In the genomic region with DNA sequence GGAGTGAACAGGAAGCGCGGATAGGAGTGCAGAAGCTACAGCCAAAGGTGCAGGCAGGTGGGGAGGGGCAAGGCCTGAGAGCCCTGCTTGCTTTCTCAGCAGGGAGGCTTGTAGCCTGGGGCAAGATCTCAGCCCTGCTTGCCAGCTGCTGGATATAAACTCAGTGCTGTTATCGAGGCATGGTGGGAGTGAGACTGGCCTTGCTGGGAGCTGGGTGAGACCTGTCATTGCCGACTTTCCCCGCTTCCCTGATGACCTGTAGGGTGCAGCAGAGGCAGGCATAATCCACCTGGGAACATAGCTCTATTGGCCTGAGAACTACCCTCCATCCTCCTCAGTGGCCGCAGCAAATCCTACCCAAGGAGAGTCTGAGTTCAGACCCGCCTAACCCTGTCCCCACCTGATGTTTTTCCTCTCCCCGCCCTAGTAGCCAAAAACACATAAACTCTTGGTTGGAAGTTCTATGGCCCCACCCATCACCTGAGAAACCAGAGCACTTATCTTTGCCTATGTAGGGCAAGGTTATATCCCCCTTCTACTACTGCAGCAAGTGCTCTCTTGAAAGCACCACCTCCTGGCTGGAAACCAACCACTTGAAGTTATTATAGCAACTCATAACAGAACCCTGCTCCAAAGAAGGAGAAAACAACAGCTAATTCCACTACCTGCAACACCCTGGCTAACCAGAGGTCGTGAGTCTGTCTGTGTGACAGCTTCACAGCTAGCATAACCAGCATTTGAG, we compare ENCODE assay signal across 17 cellular contexts.
DNase-seq lines count a peak whose midpoint lies in the region; ATAC-seq and TF ChIP-seq lines count a peak whose summit lies in the region.
"Had no signal": no experiment of that assay in that cellular context is flagged by ENCODE, and none has a peak within 500 bp of the region (broad histone marks: within the 10 kb centered on the region; RNA-seq: fewer than 3 reads in every experiment).

No MANE protein-coding gene starts in this region.

- H3K27me3 ChIP-seq in HUES64 (ENCODE audit: insufficient read depth, low read length) (no peaks in the 10 kb centered on the region), sigmoid colon (no peaks in the 10 kb centered on the region)
- H3K27me3 ChIP-seq: gastrocnemius medialis, tibial nerve had no signal

- H3K36me3 ChIP-seq in HUES64 (ENCODE audit: insufficient read depth, low read length) (no peaks in the 10 kb centered on the region), mucosa of descending colon (ENCODE audit: low read depth) (no peaks in the 10 kb centered on the region), sigmoid colon (no peaks in the 10 kb centered on the region)
- H3K36me3 ChIP-seq: gastrocnemius medialis, tibial nerve had no signal

- TF ChIP-seq POLR2A in sigmoid colon (IDR thresholded peaks at IDR 0.05), result no peak

- H3K9ac ChIP-seq in HUES64 (ENCODE audit: low read depth, low read length), result 0 out of 2 replicates have a peak overlapping the region, but pooled peaks have one; percentile 9

- DNase-seq in DMS153 treated with DMSO at 0.1 percent for 48 hours (lab: John Stamatoyannopoulos, UW; ENCODE audit: unreplicated experiment) (peak; percentile 20), NCI-H345 treated with DMSO at 0.1 percent for 48 hours (lab: John Stamatoyannopoulos, UW; ENCODE audit: unreplicated experiment) (peak; percentile 73), iPS-NIHi7 (ENCODE audit: extremely low spot score) (peak; percentile 83), mucosa of descending colon (no peak), retina (no peak), NCI-H524 treated with DMSO at 0.1 percent for 48 hours (lab: John Stamatoyannopoulos, UW) (no peak), sigmoid colon (no peak)
- DNase-seq: activated CD4-positive, alpha-beta T cell treated with anti-CD3 and anti-CD28 coated beads for 1 hour; activated CD8-positive, alpha-beta memory T cell treated with anti-CD3 and anti-CD28 coated beads, Interleukin-2, amount 50 U/mL, for 48 hours; activated naive CD8-positive, alpha-beta T cell treated with anti-CD3 and anti-CD28 coated beads, Interleukin-2, amount 50 U/mL, for 24 hours; gastrocnemius medialis; naive B cell; NCI-H1694 treated with DMSO at 0.1 percent for 48 hours; stimulated activated CD4-positive, alpha-beta T cell treated with anti-CD3 and anti-CD28 coated beads, Interleukin-2, amount 100 ng/mL, for 24 hours; T-helper 1 cell had no signal

- H3K4me3 ChIP-seq in HUES64 (ENCODE audit: low read length), result no peak overlapping the region
- H3K4me3 ChIP-seq in mucosa of descending colon, result no peak overlapping the region
- H3K4me3 ChIP-seq in sigmoid colon, result no peak overlapping the region
- H3K4me3 ChIP-seq: gastrocnemius medialis, tibial nerve had no signal

- H3K9me3 ChIP-seq in HUES64 (ENCODE audit: insufficient read depth, low read depth, low read length), result no peaks in the 10 kb centered on the region
- peaks cover 3% of the 10 kb centered on the region for H3K9me3 ChIP-seq in mucosa of descending colon
- H3K9me3 ChIP-seq in sigmoid colon, result peaks cover 0 to 12% (median 0%) of the 10 kb centered on the region in 4 donors
- H3K9me3 ChIP-seq: gastrocnemius medialis had no signal

- H3K27ac ChIP-seq in HUES64 (ENCODE audit: low read depth, low read length), result peak overlapping the region; percentile 1; the same call in 1 of the 2 replicates
- H3K27ac ChIP-seq in sigmoid colon, result no peak overlapping the region
- H3K27ac ChIP-seq: tibial nerve had no signal

- TF ChIP-seq CTCF in mucosa of descending colon (IDR thresholded peaks at IDR 0.05) (no peak), sigmoid colon (IDR thresholded peaks at IDR 0.05) (no peak)

- intact Hi-C loops in mucosa of descending colon (cut with DNase I, micrococcal nuclease), result no loop called here
- intact Hi-C loops in sigmoid colon (cut with DNase I), result no loop called here

- WGBS in HUES64, result 49% methylated on average over 9 of the region's 9 CpGs
- WGBS in sigmoid colon, 2 donors, result 82 to 87% methylated on average over 9 of the region's 9 CpGs

- TF ChIP-seq EP300 in sigmoid colon (IDR thresholded peaks at IDR 0.05), result no peak

- no peak for ATAC-seq in mucosa of descending colon
- ATAC-seq: activated naive CD8-positive, alpha-beta T cell treated with anti-CD3 and anti-CD28 coated beads, Interleukin-2, amount 50 U/mL, for 24 hours; gastrocnemius medialis had no signal

- peaks cover 31% of the 10 kb centered on the region for H3K4me1 ChIP-seq in HUES64 (ENCODE audit: insufficient read depth, low read length)
- no peaks in the 10 kb centered on the region for H3K4me1 ChIP-seq in mucosa of descending colon (ENCODE audit: low read depth)
- peaks cover 0 to 3% (median 0%) of the 10 kb centered on the region in 4 donors for H3K4me1 ChIP-seq in sigmoid colon
- H3K4me1 ChIP-seq: tibial nerve had no signal

Comparison
In these comparisons a context has a peak if more than half of its experiments do, and no peak if none do; other contexts are left out.
1. DNase-seq: peak in DMS153 treated with DMSO at 0.1 percent for 48 hours (single experiment), NCI-H345 treated with DMSO at 0.1 percent for 48 hours (single experiment) and iPS-NIHi7 (single experiment); none in mucosa of descending colon (0 of 3), retina (single experiment), NCI-H524 treated with DMSO at 0.1 percent for 48 hours (single experiment) and sigmoid colon (single experiment).